Comparison of ENCODE assay signal across 8 cellular contexts in genomic region chr19:14405758-14406644, GRCh38. TPM values are rescaled to one million over a fixed set of nuclear protein-coding genes. Genes with fewer than 3 reads are reported as not detected.
DNase-seq lines count a peak whose midpoint lies in the region; ATAC-seq, FAIRE-seq and TF ChIP-seq lines count a peak whose summit lies in the region.

No MANE protein-coding gene starts in this region.

- H3K27ac Mint-ChIP-seq in WTC11 (peak overlapping the region; percentile 98), immature natural killer cell (peak overlapping the region; percentile 68 to 92 (median 85))

- H3K4me1 Mint-ChIP-seq in WTC11, result peaks cover 14% of the 10 kb centered on the region
- peaks cover 18 to 38% of the 10 kb centered on the region in 2 donors for H3K4me1 Mint-ChIP-seq in immature natural killer cell

- peak overlapping the region in 1 of 2 donors; percentile 6 for H3K4me3 ChIP-seq in cardiac fibroblast (replicated peaks in 1 of 2; ENCODE audit: low read depth in 2 of 2, low read length in 2 of 2)

- no peaks in the 10 kb centered on the region for H3K9me3 Mint-ChIP-seq in WTC11
- H3K9me3 Mint-ChIP-seq in immature natural killer cell, result no peaks in the 10 kb centered on the region

- ATAC-seq in HG02852 (IDR thresholded peaks at IDR 0.05; ENCODE audit: unreplicated experiment), result peak; percentile 54
- ATAC-seq in WTC11, result peak; percentile 92

- CTCF ChIA-PET in WTC11 (lab: Charles Lee), result interaction anchor here (0.5 to 6.8 kb wide), 91 partner anchors 8 to 1842 kb away, joined by 3 to 197 read pairs (median 5); partner anchors contain the start of genes ADGRE5, AKAP8, ASF1B and C19orf67

- POLR2A ChIA-PET in WTC11 (lab: Charles Lee), result interaction anchor here (0.5 to 2.4 kb wide), 12 partner anchors 9 to 270 kb away, joined by 3 to 28 read pairs (median 4); partner anchors contain the start of gene ASF1B

- H3K4me3 Mint-ChIP-seq in WTC11, result peak overlapping the region; percentile 81
- H3K4me3 Mint-ChIP-seq in immature natural killer cell, result peak overlapping the region in 2 of 5 donors; percentile 21 to 48

- DNase-seq in GM12891 (ENCODE audit: insufficient read length, low spot score) (peak; percentile 100), NCI-H2107 (lab: John Stamatoyannopoulos, UW) (peak; percentile 72), WTC11 (ENCODE audit: low spot score) (peak; percentile 100), cardiac fibroblast (ENCODE audit: low read depth in 2 of 2) (peak; percentile 82 to 92), immature natural killer cell (peak; percentile 90 to 92 (median 91)), NCI-H510A (lab: John Stamatoyannopoulos, UW) (no peak)
- peak; percentile 80 to 88 for DNase-seq in stimulated activated CD4-positive, alpha-beta T cell treated with anti-CD3 and anti-CD28 coated beads, Interleukin-12 subunit alpha, Interleukin-12 subunit beta, amount 100 ng/mL, for 24 hours (ENCODE audit: low read depth in 2 of 2)

- peak; percentile 97 for FAIRE-seq in GM12891 (lab: Jason Lieb, UNC)

- H3K27me3 Mint-ChIP-seq in WTC11 (ENCODE audit: low read depth) (no peaks in the 10 kb centered on the region), immature natural killer cell (ENCODE audit: low read depth in 3 of 3) (peaks cover 59 to 79% (median 63%) of the 10 kb centered on the region in 3 donors)

- TF ChIP-seq POLR2A in GM12891 (IDR thresholded peaks at IDR 0.05; ENCODE audit: low read depth, low read length), result no peak; the same call in 1 of the 2 replicates

- peaks cover 28% of the 10 kb centered on the region for H3K36me3 Mint-ChIP-seq in WTC11
- peaks cover 17 to 59% (median 25%) of the 10 kb centered on the region in 3 donors for H3K36me3 Mint-ChIP-seq in immature natural killer cell

- TF ChIP-seq CTCF in WTC11 (IDR thresholded peaks at IDR 0.05) (peak; percentile 83), cardiac fibroblast (IDR thresholded peaks at IDR 0.05; ENCODE audit: low read depth, low read length) (peak; percentile 72)

TF ChIP-seq in GM12891, 5 proteins besides CTCF, POLR2A, EP300 and RAD21:
- peak; percentile 46; the same call in 1 of the 2 replicates for TF ChIP-seq POLR2AphosphoS5 (IDR thresholded peaks at IDR 0.05; ENCODE audit: low read depth, low read length)
- no peak for TF ChIP-seq TAF1 (IDR thresholded peaks at IDR 0.05; ENCODE audit: low read depth, low read length)
- no peak for TF ChIP-seq SPI1 (IDR thresholded peaks at IDR 0.05; ENCODE audit: low read depth, low read length)
- TF ChIP-seq POU2F2 (IDR thresholded peaks at IDR 0.05; ENCODE audit: low read depth, low read length), result no peak
- TF ChIP-seq PAX5 (IDR thresholded peaks at IDR 0.05; ENCODE audit: insufficient read depth, low read length, severe bottlenecking), result no peak

TF ChIP-seq in WTC11, 78 proteins besides CTCF, POLR2A, EP300 and RAD21 (continues in another document):
- TF ChIP-seq ZBTB21 (CRISPR knock-in tag; IDR thresholded peaks at IDR 0.05; ENCODE audit: borderline replicate concordance) (no peak; the same call in 1 of the 2 replicates), NR2C2 (CRISPR knock-in tag; IDR thresholded peaks at IDR 0.05) (no peak), TCF7 (CRISPR knock-in tag; IDR thresholded peaks at IDR 0.05; ENCODE audit: low read depth) (no peak), JUN (CRISPR knock-in tag; IDR thresholded peaks at IDR 0.05) (no peak), ZNF671 (CRISPR knock-in tag; IDR thresholded peaks at IDR 0.05) (no peak), PRRX2 (CRISPR knock-in tag; IDR thresholded peaks at IDR 0.05) (no peak), NR3C1 (CRISPR knock-in tag; conservative IDR thresholded peaks at IDR 0.05; ENCODE audit: low read depth) (0 out of 2 replicates have a peak, but pooled peaks have one; percentile 13), MYBL2 (CRISPR knock-in tag; IDR thresholded peaks at IDR 0.05) (0 out of 2 replicates have a peak, but pooled peaks have one; percentile 34), TP53 (CRISPR knock-in tag; IDR thresholded peaks at IDR 0.05) (peak; percentile 76; the same call in 1 of the 2 replicates), ZNF281 (CRISPR knock-in tag; IDR thresholded peaks at IDR 0.05) (no peak), FOXK1 (CRISPR knock-in tag; IDR thresholded peaks at IDR 0.05) (0 out of 2 replicates have a peak, but pooled peaks have one; percentile 13), MXD4 (CRISPR knock-in tag; IDR thresholded peaks at IDR 0.05; ENCODE audit: borderline replicate concordance) (no peak), SOX15 (CRISPR knock-in tag; IDR thresholded peaks at IDR 0.05) (no peak), KAT7 (CRISPR knock-in tag; IDR thresholded peaks at IDR 0.05; ENCODE audit: borderline replicate concordance) (no peak), HMGA2 (CRISPR knock-in tag; IDR thresholded peaks at IDR 0.05) (no peak)
- TF ChIP-seq, protein P1, sequence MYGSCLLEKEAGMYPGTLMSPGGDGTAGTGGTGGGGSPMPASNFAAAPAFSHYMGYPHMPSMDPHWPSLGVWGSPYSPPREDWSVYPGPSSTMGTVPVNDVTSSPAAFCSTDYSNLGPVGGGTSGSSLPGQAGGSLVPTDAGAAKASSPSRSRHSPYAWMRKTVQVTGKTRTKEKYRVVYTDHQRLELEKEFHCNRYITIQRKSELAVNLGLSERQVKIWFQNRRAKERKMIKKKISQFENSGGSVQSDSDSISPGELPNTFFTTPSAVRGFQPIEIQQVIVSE (CRISPR knock-in tag; IDR thresholded peaks at IDR 0.05; ENCODE audit: borderline replicate concordance), result no peak
- TF ChIP-seq, protein P2, sequence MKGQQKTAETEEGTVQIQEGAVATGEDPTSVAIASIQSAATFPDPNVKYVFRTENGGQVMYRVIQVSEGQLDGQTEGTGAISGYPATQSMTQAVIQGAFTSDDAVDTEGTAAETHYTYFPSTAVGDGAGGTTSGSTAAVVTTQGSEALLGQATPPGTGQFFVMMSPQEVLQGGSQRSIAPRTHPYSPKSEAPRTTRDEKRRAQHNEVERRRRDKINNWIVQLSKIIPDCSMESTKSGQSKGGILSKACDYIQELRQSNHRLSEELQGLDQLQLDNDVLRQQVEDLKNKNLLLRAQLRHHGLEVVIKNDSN (CRISPR knock-in tag; IDR thresholded peaks at IDR 0.05), result no peak; the same call in 1 of the 2 replicates
- TF ChIP-seq, protein P3, sequence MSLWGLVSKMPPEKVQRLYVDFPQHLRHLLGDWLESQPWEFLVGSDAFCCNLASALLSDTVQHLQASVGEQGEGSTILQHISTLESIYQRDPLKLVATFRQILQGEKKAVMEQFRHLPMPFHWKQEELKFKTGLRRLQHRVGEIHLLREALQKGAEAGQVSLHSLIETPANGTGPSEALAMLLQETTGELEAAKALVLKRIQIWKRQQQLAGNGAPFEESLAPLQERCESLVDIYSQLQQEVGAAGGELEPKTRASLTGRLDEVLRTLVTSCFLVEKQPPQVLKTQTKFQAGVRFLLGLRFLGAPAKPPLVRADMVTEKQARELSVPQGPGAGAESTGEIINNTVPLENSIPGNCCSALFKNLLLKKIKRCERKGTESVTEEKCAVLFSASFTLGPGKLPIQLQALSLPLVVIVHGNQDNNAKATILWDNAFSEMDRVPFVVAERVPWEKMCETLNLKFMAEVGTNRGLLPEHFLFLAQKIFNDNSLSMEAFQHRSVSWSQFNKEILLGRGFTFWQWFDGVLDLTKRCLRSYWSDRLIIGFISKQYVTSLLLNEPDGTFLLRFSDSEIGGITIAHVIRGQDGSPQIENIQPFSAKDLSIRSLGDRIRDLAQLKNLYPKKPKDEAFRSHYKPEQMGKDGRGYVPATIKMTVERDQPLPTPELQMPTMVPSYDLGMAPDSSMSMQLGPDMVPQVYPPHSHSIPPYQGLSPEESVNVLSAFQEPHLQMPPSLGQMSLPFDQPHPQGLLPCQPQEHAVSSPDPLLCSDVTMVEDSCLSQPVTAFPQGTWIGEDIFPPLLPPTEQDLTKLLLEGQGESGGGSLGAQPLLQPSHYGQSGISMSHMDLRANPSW (CRISPR knock-in tag; conservative IDR thresholded peaks at IDR 0.05; ENCODE audit: low read depth), result no peak

RNA-seq across cellular contexts. Expression of gene DDX39A, which starts 13.1 kb away (rescaled TPM):
- 153 TPM for polyA plus RNA-seq in GM12891 (2012; ENCODE audit: low read depth, missing spikeins)
- total RNA-seq in WTC11 (2021), result 103 to 136 TPM (median 105 TPM) in 3 replicates
- polyA plus RNA-seq in immature natural killer cell, result 100 to 1,000 TPM; 117 to 177 (median 144) TPM

RNA-seq across cellular contexts. Expression of gene ADGRE5, which starts 24.8 kb away (rescaled TPM):
- polyA plus RNA-seq in GM12891 (2012; ENCODE audit: low read depth, missing spikeins), result 59.8 TPM
- total RNA-seq in WTC11 (2021), result 3.2 to 4.0 TPM (median 3.9 TPM) in 3 replicates
- 100 to 1,000 TPM; 360 to 783 (median 485) TPM for polyA plus RNA-seq in immature natural killer cell

RNA-seq across cellular contexts. Expression of gene PKN1, which starts 27.1 kb away (rescaled TPM):
- 77.0 TPM for polyA plus RNA-seq in GM12891 (2012; ENCODE audit: low read depth, missing spikeins)
- 170 to 197 TPM (median 187 TPM) in 3 replicates for total RNA-seq in WTC11 (2021)
- 10 to 100 TPM; 74.3 to 94.6 (median 84.7) TPM for polyA plus RNA-seq in immature natural killer cell
